13 cellular contexts compared by ENCODE assay signal in genomic region chr22:23896523-23897186, GRCh38. TPM values are rescaled to one million over a fixed set of nuclear protein-coding genes. Genes with fewer than 3 reads are reported as not detected.
A peak's percentile ranks its signal among the peaks of the same experiment; 100 is the strongest.
DNase-seq lines count a peak whose midpoint lies in the region; ATAC-seq and TF ChIP-seq lines count a peak whose summit lies in the region.
"Had no signal": no experiment of that assay in that cellular context is flagged by ENCODE, and none has a peak within 500 bp of the region (broad histone marks: within the 10 kb centered on the region; RNA-seq: fewer than 3 reads in every experiment).

No MANE protein-coding gene starts in this region.

- peaks cover 2% of the 10 kb centered on the region for H3K9me3 Mint-ChIP-seq in activated CD8-positive, alpha-beta T cell treated with anti-CD3 and anti-CD28 coated beads for 36 hours

- H3K4me1 ChIP-seq in mesendoderm (ENCODE audit: control insufficient read depth, low read depth, low read length), result peaks cover 10% of the 10 kb centered on the region

- H3K4me2 ChIP-seq in mesendoderm (ENCODE audit: low read length), result no peak overlapping the region

- peaks cover 14% of the 10 kb centered on the region for H3K79me1 ChIP-seq in mesendoderm (ENCODE audit: low read length)

- H3K36me3 Mint-ChIP-seq in activated CD8-positive, alpha-beta T cell treated with anti-CD3 and anti-CD28 coated beads for 36 hours (ENCODE audit: low read depth), result peaks cover 53% of the 10 kb centered on the region

- no CpG with 5 or more reads among the region's 8 CpGs for WGBS in mesendoderm (ENCODE audit: extremely low coverage, insufficient coverage, low lambda C conversion rate)

- no peak overlapping the region for H3K4ac ChIP-seq in mesendoderm (ENCODE audit: low read depth, low read length)

- H3K4me3 ChIP-seq in AG04449 (ENCODE audit: low read depth, low read length) (0 out of 2 replicates have a peak overlapping the region, but pooled peaks have one; percentile 1), mesendoderm (ENCODE audit: low read length) (no peak overlapping the region)

- no peak overlapping the region for H2BK120ac ChIP-seq in mesendoderm (ENCODE audit: low read depth, low read length)

- H2AK5ac ChIP-seq in mesendoderm (ENCODE audit: low read length), result no peak overlapping the region

- peaks cover 10% of the 10 kb centered on the region for H3K36me3 ChIP-seq in mesendoderm (ENCODE audit: control insufficient read depth, insufficient read depth, low read length)
- H3K36me3 ChIP-seq: pancreas had no signal

- H2BK15ac ChIP-seq in mesendoderm (replicated peaks; ENCODE audit: low read depth), result no peak overlapping the region

- H3K27me3 Mint-ChIP-seq in activated CD8-positive, alpha-beta T cell treated with anti-CD3 and anti-CD28 coated beads for 36 hours, result no peaks in the 10 kb centered on the region

- no peak overlapping the region for H3K27ac ChIP-seq in mesendoderm (ENCODE audit: low read depth, low read length)
- H3K27ac ChIP-seq: left ventricle myocardium inferior had no signal

- peak overlapping the region; percentile 95 for H3K9ac ChIP-seq in mesendoderm (ENCODE audit: low read length)

- no peak overlapping the region for H3K18ac ChIP-seq in mesendoderm (ENCODE audit: low read length)

- H3K4me3 Mint-ChIP-seq in activated CD8-positive, alpha-beta T cell treated with anti-CD3 and anti-CD28 coated beads for 36 hours, result peak overlapping the region; percentile 94

- peak; percentile 13 for TF ChIP-seq POLR2A in GM18505 (IDR thresholded peaks at IDR 0.05; ENCODE audit: borderline replicate concordance, extremely low read depth, insufficient read depth, insufficient read length)

- intact Hi-C loops in activated CD8-positive, alpha-beta T cell treated with anti-CD3 and anti-CD28 coated beads for 36 hours (cut with micrococcal nuclease), result no loop called here

- no peak overlapping the region for H4K8ac ChIP-seq in mesendoderm (ENCODE audit: low read depth, low read length)

- peak overlapping the region; percentile 99 for H3K27ac Mint-ChIP-seq in activated CD8-positive, alpha-beta T cell treated with anti-CD3 and anti-CD28 coated beads for 36 hours

- no peak overlapping the region for H3K23ac ChIP-seq in mesendoderm (ENCODE audit: low read length)

- peaks cover 21% of the 10 kb centered on the region for H3K4me1 Mint-ChIP-seq in activated CD8-positive, alpha-beta T cell treated with anti-CD3 and anti-CD28 coated beads for 36 hours (ENCODE audit: low read depth)

- POLR2A ChIA-PET in AG04449 (lab: Yijun Ruan, JAX), result no interaction called here
- POLR2A ChIA-PET in activated CD8-positive, alpha-beta T cell treated with anti-CD3 and anti-CD28 coated beads for 36 hours (lab: Charles Lee), result interaction anchor here (1.1 to 9.2 kb wide), 4 partner anchors 8 to 114 kb away, joined by 3 to 125 read pairs (median 5); no protein-coding TSS in a partner anchor

- DNase-seq in AG04449 (ENCODE audit: low read depth, low spot score) (no peak), mesendoderm (no peak), retina (no peak), NCI-H2171 (lab: John Stamatoyannopoulos, UW) (no peak)
- DNase-seq in activated CD8-positive, alpha-beta T cell treated with anti-CD3 and anti-CD28 coated beads for 36 hours, result no peak
- DNase-seq: head of caudate nucleus; left ventricle myocardium inferior; NCI-H774; stimulated activated CD4-positive, alpha-beta T cell treated with anti-CD3 and anti-CD28 coated beads, Interleukin-2, amount 100 ng/mL, for 24 hours had no signal

- H3K56ac ChIP-seq in mesendoderm (ENCODE audit: low read length), result no peak overlapping the region

- H4K5ac ChIP-seq in mesendoderm (ENCODE audit: low read length), result no peak overlapping the region

- peaks cover 16% of the 10 kb centered on the region for H3K79me2 ChIP-seq in mesendoderm (ENCODE audit: control insufficient read depth, insufficient read depth, low read length)

- ATAC-seq in GM18505 (IDR thresholded peaks at IDR 0.05; ENCODE audit: unreplicated experiment) (no peak), HG03025 (IDR thresholded peaks at IDR 0.05; ENCODE audit: low FRiP score, unreplicated experiment) (no peak), GM21423 (IDR thresholded peaks at IDR 0.05; ENCODE audit: unreplicated experiment) (no peak)
- ATAC-seq in activated CD8-positive, alpha-beta T cell treated with anti-CD3 and anti-CD28 coated beads for 36 hours, result no peak
- ATAC-seq: pancreas had no signal

- no peak for TF ChIP-seq CTCF in AG04449 (IDR thresholded peaks at IDR 0.05; ENCODE audit: insufficient read depth, low read length, missing control alignments)
- no peak for TF ChIP-seq CTCF in activated CD8-positive, alpha-beta T cell treated with anti-CD3 and anti-CD28 coated beads for 36 hours (IDR thresholded peaks at IDR 0.05)

- H3K27me3 ChIP-seq in mesendoderm (ENCODE audit: insufficient read depth, low read length, poor library complexity), result no peaks in the 10 kb centered on the region
- H3K27me3 ChIP-seq: pancreas had no signal

- H2BK5ac ChIP-seq in mesendoderm (ENCODE audit: low read length), result no peak overlapping the region

- CTCF ChIA-PET in AG04449 (lab: Yijun Ruan, JAX), result no interaction called here
- CTCF ChIA-PET in activated CD8-positive, alpha-beta T cell treated with anti-CD3 and anti-CD28 coated beads for 36 hours (lab: Charles Lee), result interaction anchor here (0.7 to 1.5 kb wide), 3 partner anchors 15 to 45 kb away, joined by 3 to 4 read pairs (median 3); no protein-coding TSS in a partner anchor

RNA-seq across cellular contexts. Expression of gene MIF, which starts 2.5 kb away (rescaled TPM):
- total RNA-seq in activated CD8-positive, alpha-beta T cell treated with anti-CD3 and anti-CD28 coated beads for 36 hours, result 1,000 to 10,000 TPM; 1,485 to 1,525 TPM
- polyA plus RNA-seq in mesendoderm (2013, experiment 1 of 2), result 1,526 TPM
- polyA plus RNA-seq in mesendoderm (2013, experiment 2 of 2), result 1,516 TPM

RNA-seq across cellular contexts. Expression of gene SLC2A11, which starts 39.0 kb away (rescaled TPM):
- 1 to 10 TPM; 8.0 to 8.6 TPM for total RNA-seq in activated CD8-positive, alpha-beta T cell treated with anti-CD3 and anti-CD28 coated beads for 36 hours
- 7.2 TPM for polyA plus RNA-seq in mesendoderm (2013, experiment 1 of 2)
- polyA plus RNA-seq in mesendoderm (2013, experiment 2 of 2), result 7.5 TPM

RNA-seq across cellular contexts. Expression of gene DERL3, which starts 57.8 kb away (rescaled TPM):
- 1 to 10 TPM; 5.4 to 7.6 TPM for total RNA-seq in activated CD8-positive, alpha-beta T cell treated with anti-CD3 and anti-CD28 coated beads for 36 hours
- polyA plus RNA-seq in mesendoderm (2013, experiment 1 of 2), result 7.4 TPM
- polyA plus RNA-seq in mesendoderm (2013, experiment 2 of 2), result 6.6 TPM
